2 cellular contexts compared by ENCODE assay signal in the genomic region with DNA sequence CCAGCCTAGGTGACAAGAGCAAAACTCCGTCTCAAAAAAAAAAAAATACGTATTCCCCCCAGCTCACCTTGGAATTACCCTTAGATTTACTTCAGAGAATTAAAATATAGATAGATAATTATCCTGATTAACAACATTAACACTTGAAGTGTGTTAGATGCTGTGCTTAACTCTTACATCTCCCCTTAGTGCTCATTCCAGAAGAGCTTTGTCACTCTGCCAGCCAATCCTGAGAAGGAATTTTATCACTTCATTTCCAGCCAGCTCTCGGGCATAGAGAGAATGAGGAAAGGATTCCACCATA.
TF ChIP-seq lines count a peak whose summit lies in the region.

No MANE protein-coding gene starts in this region.

TF ChIP-seq in SK-N-SH, 30 proteins besides CTCF, POLR2A, EP300 and RAD21 (continued from another document):
- TF ChIP-seq, protein P1, sequence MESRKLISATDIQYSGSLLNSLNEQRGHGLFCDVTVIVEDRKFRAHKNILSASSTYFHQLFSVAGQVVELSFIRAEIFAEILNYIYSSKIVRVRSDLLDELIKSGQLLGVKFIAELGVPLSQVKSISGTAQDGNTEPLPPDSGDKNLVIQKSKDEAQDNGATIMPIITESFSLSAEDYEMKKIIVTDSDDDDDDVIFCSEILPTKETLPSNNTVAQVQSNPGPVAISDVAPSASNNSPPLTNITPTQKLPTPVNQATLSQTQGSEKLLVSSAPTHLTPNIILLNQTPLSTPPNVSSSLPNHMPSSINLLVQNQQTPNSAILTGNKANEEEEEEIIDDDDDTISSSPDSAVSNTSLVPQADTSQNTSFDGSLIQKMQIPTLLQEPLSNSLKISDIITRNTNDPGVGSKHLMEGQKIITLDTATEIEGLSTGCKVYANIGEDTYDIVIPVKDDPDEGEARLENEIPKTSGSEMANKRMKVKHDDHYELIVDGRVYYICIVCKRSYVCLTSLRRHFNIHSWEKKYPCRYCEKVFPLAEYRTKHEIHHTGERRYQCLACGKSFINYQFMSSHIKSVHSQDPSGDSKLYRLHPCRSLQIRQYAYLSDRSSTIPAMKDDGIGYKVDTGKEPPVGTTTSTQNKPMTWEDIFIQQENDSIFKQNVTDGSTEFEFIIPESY (IDR thresholded peaks at IDR 0.05; ENCODE audit: borderline replicate concordance, low read depth), result 0 out of 2 replicates have a peak, but pooled peaks have one; percentile 39

TF ChIP-seq in SK-N-SH treated with all-trans-retinoic acid at 6 μM for 48 hours, 23 proteins besides CTCF, POLR2A, EP300 and RAD21 (continued from another document):
- TF ChIP-seq, protein P2, sequence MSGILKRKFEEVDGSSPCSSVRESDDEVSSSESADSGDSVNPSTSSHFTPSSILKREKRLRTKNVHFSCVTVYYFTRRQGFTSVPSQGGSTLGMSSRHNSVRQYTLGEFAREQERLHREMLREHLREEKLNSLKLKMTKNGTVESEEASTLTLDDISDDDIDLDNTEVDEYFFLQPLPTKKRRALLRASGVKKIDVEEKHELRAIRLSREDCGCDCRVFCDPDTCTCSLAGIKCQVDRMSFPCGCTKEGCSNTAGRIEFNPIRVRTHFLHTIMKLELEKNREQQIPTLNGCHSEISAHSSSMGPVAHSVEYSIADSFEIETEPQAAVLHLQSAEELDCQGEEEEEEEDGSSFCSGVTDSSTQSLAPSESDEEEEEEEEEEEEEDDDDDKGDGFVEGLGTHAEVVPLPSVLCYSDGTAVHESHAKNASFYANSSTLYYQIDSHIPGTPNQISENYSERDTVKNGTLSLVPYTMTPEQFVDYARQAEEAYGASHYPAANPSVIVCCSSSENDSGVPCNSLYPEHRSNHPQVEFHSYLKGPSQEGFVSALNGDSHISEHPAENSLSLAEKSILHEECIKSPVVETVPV (CRISPR knock-in tag; IDR thresholded peaks at IDR 0.05), result no peak
- TF ChIP-seq ZC3H10 (CRISPR knock-in tag; IDR thresholded peaks at IDR 0.05) (no peak), RARB (CRISPR knock-in tag; IDR thresholded peaks at IDR 0.05) (no peak), PPARA (CRISPR knock-in tag; IDR thresholded peaks at IDR 0.05; ENCODE audit: borderline replicate concordance) (no peak), SNAI2 (CRISPR knock-in tag; IDR thresholded peaks at IDR 0.05) (no peak), OSR1 (CRISPR knock-in tag; IDR thresholded peaks at IDR 0.05) (no peak), ESRRG (CRISPR knock-in tag; IDR thresholded peaks at IDR 0.05) (no peak), TCF4 (CRISPR knock-in tag; IDR thresholded peaks at IDR 0.05; ENCODE audit: borderline replicate concordance) (no peak), GLIS3 (CRISPR knock-in tag; IDR thresholded peaks at IDR 0.05) (no peak), TOX (CRISPR knock-in tag; IDR thresholded peaks at IDR 0.05; ENCODE audit: borderline replicate concordance) (no peak), ZFP30 (CRISPR knock-in tag; IDR thresholded peaks at IDR 0.05) (no peak)
- TF ChIP-seq, protein P3, sequence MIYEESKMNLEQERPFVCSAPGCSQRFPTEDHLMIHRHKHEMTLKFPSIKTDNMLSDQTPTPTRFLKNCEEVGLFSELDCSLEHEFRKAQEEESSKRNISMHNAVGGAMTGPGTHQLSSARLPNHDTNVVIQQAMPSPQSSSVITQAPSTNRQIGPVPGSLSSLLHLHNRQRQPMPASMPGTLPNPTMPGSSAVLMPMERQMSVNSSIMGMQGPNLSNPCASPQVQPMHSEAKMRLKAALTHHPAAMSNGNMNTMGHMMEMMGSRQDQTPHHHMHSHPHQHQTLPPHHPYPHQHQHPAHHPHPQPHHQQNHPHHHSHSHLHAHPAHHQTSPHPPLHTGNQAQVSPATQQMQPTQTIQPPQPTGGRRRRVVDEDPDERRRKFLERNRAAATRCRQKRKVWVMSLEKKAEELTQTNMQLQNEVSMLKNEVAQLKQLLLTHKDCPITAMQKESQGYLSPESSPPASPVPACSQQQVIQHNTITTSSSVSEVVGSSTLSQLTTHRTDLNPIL (CRISPR knock-in tag; IDR thresholded peaks at IDR 0.05; ENCODE audit: low read depth), result no peak
TF ChIP-seq in SK-N-SH treated with all-trans-retinoic acid at 6 μM for 48 hours: peak in this region for 0.
